12 cellular contexts compared by ENCODE assay signal in the genomic region with DNA sequence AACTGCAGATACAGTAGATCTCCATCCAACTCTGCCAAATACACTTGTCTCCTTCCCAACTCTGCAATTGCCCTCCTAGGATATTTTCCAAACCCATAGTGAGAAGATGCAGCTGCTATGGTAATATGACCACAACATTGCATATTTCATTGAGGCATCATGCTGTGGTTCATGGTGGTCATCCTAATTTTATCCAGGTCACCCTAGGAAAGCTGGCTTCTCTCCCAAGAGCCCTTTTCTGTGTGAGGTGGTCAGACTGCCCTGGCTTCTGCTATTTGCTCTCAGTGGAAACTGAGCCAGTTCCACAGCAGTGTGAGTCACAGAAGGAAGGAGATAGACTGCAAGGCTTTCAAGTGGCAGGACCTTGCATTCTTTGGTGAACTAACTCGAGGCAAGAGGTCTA. TPM values are rescaled to one million over a fixed set of nuclear protein-coding genes. Genes with fewer than 3 reads are reported as not detected.
DNase-seq lines count a peak whose midpoint lies in the region; ATAC-seq, FAIRE-seq and TF ChIP-seq lines count a peak whose summit lies in the region.
"Had no signal": no experiment of that assay in that cellular context is flagged by ENCODE, and none has a peak within 500 bp of the region (broad histone marks: within the 10 kb centered on the region; RNA-seq: fewer than 3 reads in every experiment).

No MANE protein-coding gene starts in this region.

- no peak for TF ChIP-seq CTCF in heart left ventricle (IDR thresholded peaks at IDR 0.05)
- no peak for TF ChIP-seq CTCF in left ventricle myocardium inferior (IDR thresholded peaks at IDR 0.05; ENCODE audit: borderline replicate concordance)
- TF ChIP-seq CTCF in astrocyte of the spinal cord (IDR thresholded peaks at IDR 0.05; ENCODE audit: low read depth, low read length): no peak
- no peak for TF ChIP-seq CTCF in hepatocyte (IDR thresholded peaks at IDR 0.05; ENCODE audit: poor library complexity)
- no peak for TF ChIP-seq CTCF in foreskin keratinocyte (conservative IDR thresholded peaks at IDR 0.05)
- no peak for TF ChIP-seq CTCF in D721Med (IDR thresholded peaks at IDR 0.05; ENCODE audit: insufficient read depth, missing control alignments)

- DNase-seq in heart left ventricle (no peak), left ventricle myocardium inferior (no peak), astrocyte of the spinal cord (ENCODE audit: low read depth, low spot score) (peak; percentile 97), hepatocyte (ENCODE audit: low spot score) (no peak), DMS79 treated with DMSO at 0.1 percent for 48 hours (lab: John Stamatoyannopoulos, UW) (no peak), foreskin keratinocyte (no peak), D721Med (ENCODE audit: insufficient read length, low spot score) (no peak)
- DNase-seq: NCI-H1092; stimulated activated CD4-positive, alpha-beta T cell treated with anti-CD3 and anti-CD28 coated beads, Interleukin-4, amount 100 ng/mL, for 4 hours; transverse colon had no signal

- WGBS in heart left ventricle, 4 donors: 33 to 57% (median 39%) methylated on average over 1 of the region's 1 CpG
- 40% methylated on average over 1 of the region's 1 CpG for WGBS in hepatocyte (ENCODE audit: low lambda C conversion rate, missing lambda C conversion rate)

- H3K27me3 ChIP-seq in heart left ventricle (no peaks in the 10 kb centered on the region), left ventricle myocardium inferior (ENCODE audit: low read depth) (no peaks in the 10 kb centered on the region), hepatocyte (no peaks in the 10 kb centered on the region), foreskin keratinocyte (no peaks in the 10 kb centered on the region)
- H3K27me3 ChIP-seq: transverse colon had no signal

- TF ChIP-seq POLR2A in heart left ventricle (IDR thresholded peaks at IDR 0.05): no peak

- H3K27ac ChIP-seq in heart left ventricle (no peak overlapping the region), left ventricle myocardium inferior (replicated peaks) (no peak overlapping the region), hepatocyte (no peak overlapping the region), foreskin keratinocyte (no peak overlapping the region)
- H3K27ac ChIP-seq: transverse colon had no signal

- in situ Hi-C loops in astrocyte of the spinal cord (cut with HindIII; ENCODE audit: low sequenced_read_pairs): no loop called here

- no peaks in the 10 kb centered on the region for H3K9me2 ChIP-seq in hepatocyte (replicated peaks; ENCODE audit: insufficient read depth)

- H3K79me2 ChIP-seq in hepatocyte: peaks cover 35% of the 10 kb centered on the region

- H3K4me2 ChIP-seq in hepatocyte: peak overlapping the region; percentile 4

- no peak overlapping the region for H3K4me3 ChIP-seq in heart left ventricle
- no peak overlapping the region for H3K4me3 ChIP-seq in left ventricle myocardium inferior
- no peak overlapping the region for H3K4me3 ChIP-seq in astrocyte of the spinal cord (ENCODE audit: low read depth, low read length)
- no peak overlapping the region for H3K4me3 ChIP-seq in hepatocyte
- H3K4me3 ChIP-seq: transverse colon had no signal

- H4K20me1 ChIP-seq in hepatocyte (ENCODE audit: insufficient read depth, poor library complexity, severe bottlenecking): no peaks in the 10 kb centered on the region

- no peak for FAIRE-seq in D721Med (lab: Jason Lieb, UNC)

- H3K36me3 ChIP-seq in heart left ventricle (peaks cover 0 to 58% (median 40%) of the 10 kb centered on the region in 9 donors), left ventricle myocardium inferior (peaks cover 28% of the 10 kb centered on the region), hepatocyte (replicated peaks; ENCODE audit: insufficient read depth, low read depth) (no peaks in the 10 kb centered on the region)
- H3K36me3 ChIP-seq: transverse colon had no signal

- intact Hi-C loops in heart left ventricle (cut with DNase I) (loop anchor here in 1 of 10 donors (10.0 kb wide), 1 partner anchor 131 kb away; no protein-coding TSS in a partner anchor), left ventricle myocardium inferior (cut with micrococcal nuclease) (loop anchor here (10.0 kb wide), 1 partner anchor 51 kb away; no protein-coding TSS in a partner anchor)

- no peaks in the 10 kb centered on the region for H3K9me3 ChIP-seq in heart left ventricle
- no peaks in the 10 kb centered on the region for H3K9me3 ChIP-seq in left ventricle myocardium inferior (replicated peaks)
- H3K9me3 ChIP-seq in hepatocyte (ENCODE audit: low read depth): no peaks in the 10 kb centered on the region
- H3K9me3 ChIP-seq: transverse colon had no signal

- H3K4me1 ChIP-seq in heart left ventricle (peaks cover 0 to 52% (median 19%) of the 10 kb centered on the region in 12 donors), left ventricle myocardium inferior (peaks cover 43% of the 10 kb centered on the region), hepatocyte (ENCODE audit: insufficient read depth) (no peaks in the 10 kb centered on the region), foreskin keratinocyte (peaks cover 16% of the 10 kb centered on the region)

- H2AFZ ChIP-seq in hepatocyte: no peak overlapping the region

- ATAC-seq in heart left ventricle: peak; percentile 33 to 83 (median 60)
- ATAC-seq in foreskin keratinocyte: no peak
- ATAC-seq in GM18873 (IDR thresholded peaks at IDR 0.05; ENCODE audit: low FRiP score, unreplicated experiment): no peak
- ATAC-seq: activated CD4-positive, CD25-positive, alpha-beta regulatory T cell treated with anti-CD3 and anti-CD28 coated beads, Interleukin-2, amount 50 U/mL, for 24 hours had no signal

RNA-seq across cellular contexts. Expression of a gene that starts 5.5 kb away (rescaled TPM):
- total RNA-seq in heart left ventricle: 10 to 100 TPM in 4 of 9 donors, 1 to 10 TPM in 5; 6.5 to 18.5 (median 7.8) TPM
- 1 to 10 TPM; 2.7 to 3.6 TPM for polyA plus RNA-seq in heart left ventricle
- total RNA-seq in left ventricle myocardium inferior: 7.1 TPM
- 67.1 and 83.8 TPM in 2 replicates for total RNA-seq in hepatocyte
- 40.7 and 41.7 TPM in 2 replicates for polyA plus RNA-seq in hepatocyte
- total RNA-seq in foreskin keratinocyte: 13.6 and 15.5 TPM in 2 replicates
- polyA plus RNA-seq in foreskin keratinocyte: 3.6 and 4.7 TPM in 2 replicates

Comparison
In these comparisons a context has a peak if more than half of its experiments do, and no peak if none do; other contexts are left out.
1. ATAC-seq: peak in heart left ventricle (4 of 4); none in foreskin keratinocyte (single experiment) and GM18873 (single experiment).